ENCODE assay signal across 8 cellular contexts in the genomic region with DNA sequence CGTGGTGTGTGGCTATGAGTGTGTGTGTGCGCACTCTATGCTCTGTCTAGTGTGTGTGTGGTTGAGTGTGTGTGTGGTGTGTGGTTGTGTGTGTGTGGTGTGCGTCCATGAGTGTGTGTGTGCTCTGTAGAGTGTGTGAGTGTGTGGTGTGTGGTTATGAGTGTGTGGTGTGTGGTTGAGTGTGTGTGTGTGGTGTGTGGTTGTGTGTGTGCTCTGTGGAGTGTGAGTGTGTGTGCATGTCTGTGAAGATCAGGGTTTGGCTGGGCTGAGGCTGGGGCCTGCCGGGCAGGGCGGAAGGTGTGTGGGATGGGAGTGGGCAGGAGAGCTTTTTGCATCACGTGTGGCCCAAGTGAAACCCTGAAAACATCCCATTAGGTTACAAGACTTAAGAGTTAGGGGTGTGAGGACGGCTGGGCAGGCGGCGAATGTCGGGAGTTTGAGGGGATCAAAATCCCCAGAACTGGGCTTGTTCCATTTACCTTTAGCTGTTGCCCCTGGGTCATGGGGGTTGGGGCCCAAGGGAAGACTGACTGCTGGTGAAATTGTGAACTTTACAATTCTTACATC. TPM values are rescaled to one million over a fixed set of nuclear protein-coding genes. Genes with fewer than 3 reads are reported as not detected.
A peak's percentile ranks its signal among the peaks of the same experiment; 100 is the strongest.
DNase-seq lines count a peak whose midpoint lies in the region; ATAC-seq lines count a peak whose summit lies in the region.

No MANE protein-coding gene starts in this region.

- peaks cover 9 to 12% of the 10 kb centered on the region in 2 donors for H3K4me1 Mint-ChIP-seq in immature natural killer cell

- peaks cover 0 to 9% (median 3%) of the 10 kb centered on the region in 3 donors for H3K36me3 Mint-ChIP-seq in immature natural killer cell

- H3K27ac Mint-ChIP-seq in immature natural killer cell: no peak overlapping the region

- DNase-seq in immature natural killer cell (peak in 2 of 3 donors; percentile 37), NCI-H146 (lab: John Stamatoyannopoulos, UW) (no peak), T1000 (lab: John Stamatoyannopoulos, UW) (no peak), SKM-1 treated with dmso at 0.1 percent for 144 hours (lab: John Stamatoyannopoulos, UW; ENCODE audit: unreplicated experiment) (no peak), MV-4-11 (lab: John Stamatoyannopoulos, UW) (no peak)

- H3K27me3 Mint-ChIP-seq in immature natural killer cell (ENCODE audit: low read depth in 3 of 3): peaks cover 0 to 7% (median 0%) of the 10 kb centered on the region in 3 donors

- no peaks in the 10 kb centered on the region for H3K9me3 Mint-ChIP-seq in immature natural killer cell

- ATAC-seq in GM18499 (IDR thresholded peaks at IDR 0.05; ENCODE audit: insufficient read depth, unreplicated experiment): peak; percentile 16
- peak; percentile 18 for ATAC-seq in GM21381 (IDR thresholded peaks at IDR 0.05; ENCODE audit: unreplicated experiment)
- ATAC-seq in HG03196 (IDR thresholded peaks at IDR 0.05; ENCODE audit: unreplicated experiment): peak; percentile 25

- no peak overlapping the region for H3K4me3 Mint-ChIP-seq in immature natural killer cell

RNA-seq across cellular contexts. Expression of a gene that starts 2.9 kb away (rescaled TPM):
- 100 to 1,000 TPM; 255 to 454 (median 370) TPM for polyA plus RNA-seq in immature natural killer cell

RNA-seq across cellular contexts. Expression of a gene that starts 21.6 kb away (rescaled TPM):
- under 1 TPM in 2 of 3 donors, not detected in 1; 0.13 to 0.25 TPM for polyA plus RNA-seq in immature natural killer cell

RNA-seq across cellular contexts. Expression of a gene that starts 27.4 kb away (rescaled TPM):
- 10 to 100 TPM in 2 of 3 donors, 1 to 10 TPM in 1; 9.3 to 21.5 (median 13.3) TPM for polyA plus RNA-seq in immature natural killer cell

RNA-seq across cellular contexts. Expression of a gene that starts 45.6 kb away (rescaled TPM):
- polyA plus RNA-seq in immature natural killer cell: not detected

RNA-seq across cellular contexts. Expression of a gene that starts 59.2 kb away (rescaled TPM):
- polyA plus RNA-seq in immature natural killer cell: not detected

Comparison
In these comparisons a context has a peak if more than half of its experiments do, and no peak if none do; other contexts are left out.
1. DNase-seq: peak in immature natural killer cell (2 of 3); none in NCI-H146 (single experiment), T1000 (single experiment), SKM-1 treated with dmso at 0.1 percent for 144 hours (single experiment) and MV-4-11 (single experiment).
2. Peak in every context shown above with its lines, with median percentiles within 50 percentile points of each other: ATAC-seq.